ENCODE assay signal across 10 cellular contexts in the genomic region with DNA sequence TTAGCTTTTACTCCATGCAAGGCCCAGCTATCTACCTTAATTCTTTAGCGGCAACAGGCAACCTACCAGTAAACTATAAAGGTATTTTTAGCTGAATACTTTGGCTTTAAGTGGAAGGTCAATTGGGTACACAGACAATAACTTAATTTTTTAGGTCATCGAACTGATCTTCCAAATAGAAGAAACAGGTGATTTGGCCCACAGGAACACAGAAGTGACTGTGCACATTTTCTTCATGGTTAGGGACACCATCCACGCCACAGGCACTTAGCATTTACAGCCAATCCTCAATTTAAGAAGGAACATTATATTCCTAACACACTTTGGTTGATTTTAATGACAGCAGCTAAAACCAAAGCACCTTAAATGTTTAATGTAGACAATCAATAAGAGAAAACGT. TPM values are rescaled to one million over a fixed set of nuclear protein-coding genes. Genes with fewer than 3 reads are reported as not detected.
DNase-seq lines count a peak whose midpoint lies in the region; ATAC-seq and TF ChIP-seq lines count a peak whose summit lies in the region.
"Had no signal": no experiment of that assay in that cellular context is flagged by ENCODE, and none has a peak within 500 bp of the region (broad histone marks: within the 10 kb centered on the region; RNA-seq: fewer than 3 reads in every experiment).

No MANE protein-coding gene starts in this region.

- H3K4me3 ChIP-seq in GM12864 (ENCODE audit: low read depth, low read length): peak overlapping the region; percentile 64
- peak overlapping the region; percentile 90 for H3K4me3 ChIP-seq in PC-3 (ENCODE audit: low read length)
- H3K4me3 ChIP-seq in parathyroid adenoma (ENCODE audit: low read depth, low read length): peak overlapping the region; percentile 92

- H3K27me3 ChIP-seq in PC-3 (ENCODE audit: low read length): no peaks in the 10 kb centered on the region
- no peaks in the 10 kb centered on the region for H3K27me3 ChIP-seq in parathyroid adenoma (ENCODE audit: control insufficient read depth, insufficient read depth, low read length)

- H3K9ac ChIP-seq in PC-3 (ENCODE audit: low read length) (peak overlapping the region; percentile 100), parathyroid adenoma (no peak overlapping the region)

- H3K36me3 ChIP-seq in PC-3 (ENCODE audit: low read depth, low read length) (no peaks in the 10 kb centered on the region), parathyroid adenoma (ENCODE audit: control insufficient read depth, insufficient read depth, low read length) (no peaks in the 10 kb centered on the region)

- H3K79me2 ChIP-seq in PC-3 (ENCODE audit: low read length) (peaks cover 70% of the 10 kb centered on the region), parathyroid adenoma (peaks cover 21% of the 10 kb centered on the region)

- no peaks in the 10 kb centered on the region for H3K9me2 ChIP-seq in PC-3 (replicated peaks; ENCODE audit: low read length)

- no peaks in the 10 kb centered on the region for H3F3A ChIP-seq in PC-3 (ENCODE audit: low read length, unreplicated experiment)

- H3K27ac ChIP-seq in PC-3 (ENCODE audit: low read length): no peak overlapping the region
- H3K27ac ChIP-seq in epithelial cell of prostate: peak overlapping the region; percentile 0
- H3K27ac ChIP-seq in parathyroid adenoma: peak overlapping the region; percentile 89

- intact Hi-C loops in PC-3 (cut with micrococcal nuclease): loop anchor here (5.0 to 10.0 kb wide), 3 partner anchors 88 to 168 kb away; a partner anchor contains a TSS

- peak overlapping the region; percentile 90 for H3K4me2 ChIP-seq in PC-3 (ENCODE audit: low read length)
- H3K4me2 ChIP-seq in parathyroid adenoma (ENCODE audit: low read length): peak overlapping the region; percentile 95

- ATAC-seq in PC-3: no peak

- no peak for DNase-seq in GM12864 (ENCODE audit: low read depth)
- DNase-seq in PC-3: no peak
- no peak for DNase-seq in epithelial cell of prostate (ENCODE audit: low read depth, low spot score)
- DNase-seq in GF-D8 (lab: John Stamatoyannopoulos, UW): no peak
- no peak for DNase-seq in NCI-H1694 (lab: John Stamatoyannopoulos, UW)
- no peak for DNase-seq in iPS-NIHi11 (ENCODE audit: low spot score)
- DNase-seq in CD1c-positive myeloid dendritic cell (ENCODE audit: extremely low spot score): no peak
- DNase-seq: KG1, kidney glomerular epithelial cell had no signal

- no peak overlapping the region for H2AFZ ChIP-seq in PC-3 (ENCODE audit: low read length)
- no peak overlapping the region for H2AFZ ChIP-seq in parathyroid adenoma

- POLR2A ChIA-PET in PC-3 (lab: Charles Lee; ENCODE audit: unreplicated experiment): interaction anchor here (0.6 kb wide), 1 partner anchor 14 kb away, joined by 3 read pairs; no protein-coding TSS in a partner anchor

- H4K20me1 ChIP-seq in PC-3 (ENCODE audit: low read length): peaks cover 49% of the 10 kb centered on the region

- CTCF ChIA-PET in PC-3 (lab: Charles Lee): no interaction called here

- no peak for TF ChIP-seq CTCF in GM12864 (IDR thresholded peaks at IDR 0.05; ENCODE audit: low read depth, low read length, missing control alignments)
- TF ChIP-seq CTCF in PC-3 (conservative IDR thresholded peaks at IDR 0.05; ENCODE audit: low read depth, low read length): no peak
- TF ChIP-seq CTCF in parathyroid adenoma (IDR thresholded peaks at IDR 0.05): no peak

- no TSS peak for BruUV-seq in PC-3 (replicated peaks; lab: Mats Ljungman, UMichigan)

- H3K4me1 ChIP-seq in PC-3 (ENCODE audit: insufficient read depth, low read length) (peaks cover 6% of the 10 kb centered on the region; the same call in 1 of the 2 replicates), parathyroid adenoma (peaks cover 4% of the 10 kb centered on the region)

- H3K9me3 ChIP-seq in PC-3 (ENCODE audit: low read length): no peaks in the 10 kb centered on the region
- H3K9me3 ChIP-seq in parathyroid adenoma (ENCODE audit: control insufficient read depth, low read length): no peaks in the 10 kb centered on the region

RNA-seq across cellular contexts. Expression of a gene that starts 1.9 kb away (rescaled TPM):
- total RNA-seq in PC-3 (2014; rRNA removed): 54.4 and 65.8 TPM in 2 replicates

RNA-seq across cellular contexts. Expression of a gene that starts 38.2 kb away (rescaled TPM):
- total RNA-seq in PC-3 (2014; rRNA removed): 42.1 and 55.7 TPM in 2 replicates
